Comparison of ENCODE assay signal across 2 cellular contexts in the genomic region with DNA sequence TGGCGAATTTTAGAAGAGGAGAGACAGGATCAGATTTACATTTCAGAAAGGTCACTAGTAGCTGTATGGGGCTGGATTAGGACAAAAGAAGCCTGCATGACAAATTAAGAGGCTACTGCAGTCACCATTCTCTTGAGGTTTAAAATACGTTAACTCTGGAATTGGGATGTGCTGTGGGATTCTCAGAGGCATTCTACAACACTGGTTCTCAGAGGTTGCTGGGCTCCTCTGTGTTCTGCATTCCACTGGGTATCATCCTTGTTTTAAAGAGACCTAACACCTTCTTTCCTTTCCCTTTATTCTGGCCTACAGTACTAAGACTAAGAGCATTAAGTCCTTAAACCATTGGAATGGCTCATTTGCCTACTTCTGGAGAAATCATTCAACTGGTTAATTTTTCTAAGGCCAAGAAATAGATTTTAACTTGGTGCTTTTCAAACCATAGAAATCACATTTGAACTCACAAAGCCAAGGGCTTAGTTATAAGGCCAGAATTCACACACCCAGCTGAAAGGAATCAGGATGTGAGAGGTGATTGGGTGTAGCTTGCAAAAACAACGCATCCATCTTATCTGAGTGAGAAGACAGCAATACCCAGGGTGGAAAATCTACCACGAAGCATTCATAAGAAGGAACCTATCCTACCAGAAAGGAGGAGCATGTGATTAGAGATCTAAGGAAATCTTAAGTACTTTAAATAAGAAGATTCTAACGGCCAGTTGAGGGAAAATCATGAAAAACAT.
TF ChIP-seq lines count a peak whose summit lies in the region.

No MANE protein-coding gene starts in this region.

TF ChIP-seq in GM23338, 12 proteins besides CTCF, POLR2A, EP300 and RAD21 (continued from another document):
- TF ChIP-seq, protein P1, sequence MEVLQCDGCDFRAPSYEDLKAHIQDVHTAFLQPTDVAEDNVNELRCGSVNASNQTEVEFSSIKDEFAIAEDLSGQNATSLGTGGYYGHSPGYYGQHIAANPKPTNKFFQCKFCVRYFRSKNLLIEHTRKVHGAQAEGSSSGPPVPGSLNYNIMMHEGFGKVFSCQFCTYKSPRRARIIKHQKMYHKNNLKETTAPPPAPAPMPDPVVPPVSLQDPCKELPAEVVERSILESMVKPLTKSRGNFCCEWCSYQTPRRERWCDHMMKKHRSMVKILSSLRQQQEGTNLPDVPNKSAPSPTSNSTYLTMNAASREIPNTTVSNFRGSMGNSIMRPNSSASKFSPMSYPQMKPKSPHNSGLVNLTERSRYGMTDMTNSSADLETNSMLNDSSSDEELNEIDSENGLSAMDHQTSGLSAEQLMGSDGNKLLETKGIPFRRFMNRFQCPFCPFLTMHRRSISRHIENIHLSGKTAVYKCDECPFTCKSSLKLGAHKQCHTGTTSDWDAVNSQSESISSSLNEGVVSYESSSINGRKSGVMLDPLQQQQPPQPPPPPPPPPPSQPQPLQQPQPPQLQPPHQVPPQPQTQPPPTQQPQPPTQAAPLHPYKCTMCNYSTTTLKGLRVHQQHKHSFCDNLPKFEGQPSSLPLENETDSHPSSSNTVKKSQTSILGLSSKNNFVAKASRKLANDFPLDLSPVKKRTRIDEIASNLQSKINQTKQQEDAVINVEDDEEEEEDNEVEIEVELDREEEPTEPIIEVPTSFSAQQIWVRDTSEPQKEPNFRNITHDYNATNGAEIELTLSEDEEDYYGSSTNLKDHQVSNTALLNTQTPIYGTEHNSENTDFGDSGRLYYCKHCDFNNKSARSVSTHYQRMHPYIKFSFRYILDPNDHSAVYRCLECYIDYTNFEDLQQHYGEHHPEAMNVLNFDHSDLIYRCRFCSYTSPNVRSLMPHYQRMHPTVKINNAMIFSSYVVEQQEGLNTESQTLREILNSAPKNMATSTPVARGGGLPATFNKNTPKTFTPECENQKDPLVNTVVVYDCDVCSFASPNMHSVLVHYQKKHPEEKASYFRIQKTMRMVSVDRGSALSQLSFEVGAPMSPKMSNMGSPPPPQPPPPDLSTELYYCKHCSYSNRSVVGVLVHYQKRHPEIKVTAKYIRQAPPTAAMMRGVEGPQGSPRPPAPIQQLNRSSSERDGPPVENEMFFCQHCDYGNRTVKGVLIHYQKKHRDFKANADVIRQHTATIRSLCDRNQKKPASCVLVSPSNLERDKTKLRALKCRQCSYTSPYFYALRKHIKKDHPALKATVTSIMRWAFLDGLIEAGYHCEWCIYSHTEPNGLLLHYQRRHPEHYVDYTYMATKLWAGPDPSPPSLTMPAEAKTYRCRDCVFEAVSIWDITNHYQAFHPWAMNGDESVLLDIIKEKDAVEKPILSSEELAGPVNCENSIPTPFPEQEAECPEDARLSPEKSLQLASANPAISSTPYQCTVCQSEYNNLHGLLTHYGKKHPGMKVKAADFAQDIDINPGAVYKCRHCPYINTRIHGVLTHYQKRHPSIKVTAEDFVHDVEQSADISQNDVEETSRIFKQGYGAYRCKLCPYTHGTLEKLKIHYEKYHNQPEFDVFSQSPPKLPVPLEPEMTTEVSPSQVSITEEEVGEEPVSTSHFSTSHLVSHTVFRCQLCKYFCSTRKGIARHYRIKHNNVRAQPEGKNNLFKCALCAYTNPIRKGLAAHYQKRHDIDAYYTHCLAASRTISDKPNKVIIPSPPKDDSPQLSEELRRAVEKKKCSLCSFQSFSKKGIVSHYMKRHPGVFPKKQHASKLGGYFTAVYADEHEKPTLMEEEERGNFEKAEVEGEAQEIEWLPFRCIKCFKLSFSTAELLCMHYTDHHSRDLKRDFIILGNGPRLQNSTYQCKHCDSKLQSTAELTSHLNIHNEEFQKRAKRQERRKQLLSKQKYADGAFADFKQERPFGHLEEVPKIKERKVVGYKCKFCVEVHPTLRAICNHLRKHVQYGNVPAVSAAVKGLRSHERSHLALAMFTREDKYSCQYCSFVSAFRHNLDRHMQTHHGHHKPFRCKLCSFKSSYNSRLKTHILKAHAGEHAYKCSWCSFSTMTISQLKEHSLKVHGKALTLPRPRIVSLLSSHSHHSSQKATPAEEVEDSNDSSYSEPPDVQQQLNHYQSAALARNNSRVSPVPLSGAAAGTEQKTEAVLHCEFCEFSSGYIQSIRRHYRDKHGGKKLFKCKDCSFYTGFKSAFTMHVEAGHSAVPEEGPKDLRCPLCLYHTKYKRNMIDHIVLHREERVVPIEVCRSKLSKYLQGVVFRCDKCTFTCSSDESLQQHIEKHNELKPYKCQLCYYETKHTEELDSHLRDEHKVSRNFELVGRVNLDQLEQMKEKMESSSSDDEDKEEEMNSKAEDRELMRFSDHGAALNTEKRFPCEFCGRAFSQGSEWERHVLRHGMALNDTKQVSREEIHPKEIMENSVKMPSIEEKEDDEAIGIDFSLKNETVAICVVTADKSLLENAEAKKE (CRISPR knock-in tag; IDR thresholded peaks at IDR 0.05), result peak; percentile 44; the same call in 1 of the 2 replicates

TF ChIP-seq in WTC11, 78 proteins besides CTCF, POLR2A, EP300 and RAD21 (continued from another document):
- TF ChIP-seq NFYB (CRISPR knock-in tag; conservative IDR thresholded peaks at IDR 0.05; ENCODE audit: low read depth) (no peak), GABPB1 (CRISPR knock-in tag; IDR thresholded peaks at IDR 0.05) (no peak)
- TF ChIP-seq, protein P2, sequence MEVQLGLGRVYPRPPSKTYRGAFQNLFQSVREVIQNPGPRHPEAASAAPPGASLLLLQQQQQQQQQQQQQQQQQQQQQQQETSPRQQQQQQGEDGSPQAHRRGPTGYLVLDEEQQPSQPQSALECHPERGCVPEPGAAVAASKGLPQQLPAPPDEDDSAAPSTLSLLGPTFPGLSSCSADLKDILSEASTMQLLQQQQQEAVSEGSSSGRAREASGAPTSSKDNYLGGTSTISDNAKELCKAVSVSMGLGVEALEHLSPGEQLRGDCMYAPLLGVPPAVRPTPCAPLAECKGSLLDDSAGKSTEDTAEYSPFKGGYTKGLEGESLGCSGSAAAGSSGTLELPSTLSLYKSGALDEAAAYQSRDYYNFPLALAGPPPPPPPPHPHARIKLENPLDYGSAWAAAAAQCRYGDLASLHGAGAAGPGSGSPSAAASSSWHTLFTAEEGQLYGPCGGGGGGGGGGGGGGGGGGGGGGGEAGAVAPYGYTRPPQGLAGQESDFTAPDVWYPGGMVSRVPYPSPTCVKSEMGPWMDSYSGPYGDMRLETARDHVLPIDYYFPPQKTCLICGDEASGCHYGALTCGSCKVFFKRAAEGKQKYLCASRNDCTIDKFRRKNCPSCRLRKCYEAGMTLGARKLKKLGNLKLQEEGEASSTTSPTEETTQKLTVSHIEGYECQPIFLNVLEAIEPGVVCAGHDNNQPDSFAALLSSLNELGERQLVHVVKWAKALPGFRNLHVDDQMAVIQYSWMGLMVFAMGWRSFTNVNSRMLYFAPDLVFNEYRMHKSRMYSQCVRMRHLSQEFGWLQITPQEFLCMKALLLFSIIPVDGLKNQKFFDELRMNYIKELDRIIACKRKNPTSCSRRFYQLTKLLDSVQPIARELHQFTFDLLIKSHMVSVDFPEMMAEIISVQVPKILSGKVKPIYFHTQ (CRISPR knock-in tag; IDR thresholded peaks at IDR 0.05), result no peak
- TF ChIP-seq, protein P3, sequence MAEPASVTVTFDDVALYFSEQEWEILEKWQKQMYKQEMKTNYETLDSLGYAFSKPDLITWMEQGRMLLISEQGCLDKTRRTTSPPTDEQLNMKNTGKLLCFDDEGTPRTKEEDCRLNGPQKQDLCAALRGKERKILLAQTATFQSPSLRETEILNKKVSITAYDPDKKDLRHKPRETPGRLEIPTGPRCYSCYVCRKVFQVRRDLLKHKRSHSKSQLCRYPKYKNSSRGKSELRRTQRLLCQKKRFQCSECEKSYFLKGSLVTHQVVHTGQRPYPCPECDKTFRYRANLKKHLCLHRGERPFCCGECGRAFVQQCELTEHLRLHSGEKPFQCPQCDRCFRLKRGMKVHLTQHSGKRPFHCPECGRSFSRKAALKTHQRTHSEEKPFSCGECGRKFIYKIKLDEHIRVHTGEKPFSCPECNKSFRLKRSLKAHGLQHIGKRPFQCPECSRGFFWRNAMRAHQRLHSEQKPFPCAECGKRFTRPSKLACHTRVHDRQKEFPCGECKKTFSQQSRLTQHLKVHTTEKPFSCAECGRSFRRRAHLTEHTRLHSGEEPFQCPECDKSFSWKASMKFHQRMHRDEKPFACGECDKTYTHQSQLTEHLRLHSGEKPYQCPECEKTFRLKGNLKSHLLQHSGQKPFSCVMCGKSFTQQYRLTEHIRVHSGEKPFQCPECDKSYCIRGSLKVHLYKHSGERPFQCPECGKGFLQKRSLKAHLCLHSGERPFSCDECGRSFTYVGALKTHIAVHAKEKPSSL (CRISPR knock-in tag; conservative IDR thresholded peaks at IDR 0.05), result no peak
